ENCODE assay signal across 24 cellular contexts in the genomic region with DNA sequence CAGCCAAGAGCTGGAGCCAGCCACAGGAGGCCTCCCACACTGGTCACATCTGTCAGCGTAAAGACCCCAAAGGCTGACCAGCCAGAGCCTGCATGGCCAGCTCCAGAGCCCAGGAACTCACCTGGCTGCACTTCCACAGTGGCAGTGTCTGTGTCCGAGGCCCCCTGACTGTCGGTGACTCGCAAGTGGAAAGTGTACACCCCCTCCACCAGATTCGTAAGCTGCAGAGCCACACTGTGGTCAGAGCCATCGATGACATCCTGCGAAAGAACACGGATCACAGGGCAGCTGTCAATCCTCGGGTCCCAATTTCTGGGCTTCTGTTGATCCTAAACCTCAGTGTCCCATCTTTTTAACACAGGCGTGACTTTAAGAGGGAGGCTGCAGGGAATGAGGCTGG.
"Had no signal": no experiment of that assay in that cellular context is flagged by ENCODE, and none has a peak within 500 bp of the region (broad histone marks: within the 10 kb centered on the region; RNA-seq: fewer than 3 reads in every experiment).

No MANE protein-coding gene starts in this region.

- H3K36me3 Mint-ChIP-seq: natural killer cell treated with Interleukin-12 subunit alpha and Interleukin-12 subunit beta and Interleukin-15 and Interleukin-18, amount 100 ng/mL, for 72 hours had no signal

- H3K27me3 ChIP-seq: hepatocyte, spleen, upper lobe of left lung, uterus had no signal

- H3K4me2 ChIP-seq: hepatocyte had no signal

- H3K9me3 ChIP-seq: esophagus squamous epithelium, psoas muscle, spleen, tibial artery, upper lobe of left lung, uterus had no signal

- H3K27ac Mint-ChIP-seq: dendritic cell treated with granulocyte-macrophage colony-stimulating factor and Interleukin-4, amounts not matched to agents 40 ng/mL and 50 ng/mL, for 4 days; effector memory CD8-positive, alpha-beta T cell; natural killer cell treated with Interleukin-12 subunit alpha and Interleukin-12 subunit beta and Interleukin-15 and Interleukin-18, amount 100 ng/mL, for 72 hours; stimulated activated memory B cell treated with anti-CD40 and anti-IgM and Interleukin-4, amounts not matched to agents 10 μg/mL and 1 μg/mL and 100 μg/mL, for 72 hours; stimulated activated naive CD8-positive, alpha-beta T cell treated with anti-CD3 and anti-CD28 coated beads, Interleukin-15, Interleukin-2, amounts not matched to agents 100 ng/mL and 50 ng/mL, for 24 hours had no signal

- H2AFZ ChIP-seq: hepatocyte had no signal

- DNase-seq: effector memory CD8-positive, alpha-beta T cell; esophagus squamous epithelium; foreskin fibroblast; head of caudate nucleus; left colon; left ventricle myocardium superior; mesenchymal stem cell; midbrain; psoas muscle; retina; spleen; stimulated activated CD4-positive, alpha-beta T cell treated with anti-CD3 and anti-CD28 coated beads, Interleukin-15, amount 100 ng/mL, for 24 hours; stimulated activated CD4-positive, alpha-beta T cell treated with anti-CD3 and anti-CD28 coated beads, Interleukin-1b, Interleukin-23, amount 100 ng/mL, for 48 hours; stimulated activated CD4-positive, alpha-beta T cell treated with anti-CD3 and anti-CD28 coated beads, Interleukin-4, amount 100 ng/mL, for 24 hours; tibial artery; upper lobe of left lung; uterus had no signal

- H3K4me3 Mint-ChIP-seq: dendritic cell treated with granulocyte-macrophage colony-stimulating factor and Interleukin-4, amounts not matched to agents 40 ng/mL and 50 ng/mL, for 4 days; effector memory CD8-positive, alpha-beta T cell; natural killer cell treated with Interleukin-12 subunit alpha and Interleukin-12 subunit beta and Interleukin-15 and Interleukin-18, amount 100 ng/mL, for 72 hours; stimulated activated memory B cell treated with anti-CD40 and anti-IgM and Interleukin-4, amounts not matched to agents 10 μg/mL and 1 μg/mL and 100 μg/mL, for 72 hours; stimulated activated naive CD8-positive, alpha-beta T cell treated with anti-CD3 and anti-CD28 coated beads, Interleukin-15, Interleukin-2, amounts not matched to agents 100 ng/mL and 50 ng/mL, for 24 hours had no signal

- H3K79me2 ChIP-seq: hepatocyte had no signal

- H3K36me3 ChIP-seq: esophagus squamous epithelium, spleen, tibial artery, upper lobe of left lung, uterus had no signal

- H3K27ac ChIP-seq: esophagus squamous epithelium, hepatocyte, psoas muscle, spleen, tibial artery, upper lobe of left lung, uterus had no signal

- H3K9me3 Mint-ChIP-seq: dendritic cell treated with granulocyte-macrophage colony-stimulating factor and Interleukin-4, amounts not matched to agents 40 ng/mL and 50 ng/mL, for 4 days; effector memory CD8-positive, alpha-beta T cell; natural killer cell treated with Interleukin-12 subunit alpha and Interleukin-12 subunit beta and Interleukin-15 and Interleukin-18, amount 100 ng/mL, for 72 hours; stimulated activated memory B cell treated with anti-CD40 and anti-IgM and Interleukin-4, amounts not matched to agents 10 μg/mL and 1 μg/mL and 100 μg/mL, for 72 hours; stimulated activated naive CD8-positive, alpha-beta T cell treated with anti-CD3 and anti-CD28 coated beads, Interleukin-15, Interleukin-2, amounts not matched to agents 100 ng/mL and 50 ng/mL, for 24 hours had no signal

- H3K4me3 ChIP-seq: esophagus squamous epithelium, hepatocyte, lung, psoas muscle, spleen, tibial artery, upper lobe of left lung, uterus had no signal

- H3K4me1 Mint-ChIP-seq: stimulated activated memory B cell treated with anti-CD40 and anti-IgM and Interleukin-4, amounts not matched to agents 10 μg/mL and 1 μg/mL and 100 μg/mL, for 72 hours had no signal

- H3K4me1 ChIP-seq: esophagus squamous epithelium, psoas muscle, spleen, tibial artery, upper lobe of left lung, uterus had no signal

- ATAC-seq: effector memory CD8-positive, alpha-beta T cell; left colon; left ventricle myocardium superior; natural killer cell treated with Interleukin-12 subunit alpha and Interleukin-12 subunit beta and Interleukin-15 and Interleukin-18, amount 100 ng/mL, for 72 hours; psoas muscle; sciatic nerve; stimulated activated memory B cell treated with anti-CD40 and anti-IgM and Interleukin-4, amounts not matched to agents 10 μg/mL and 1 μg/mL and 100 μg/mL, for 72 hours had no signal

- H3K27me3 Mint-ChIP-seq: stimulated activated memory B cell treated with anti-CD40 and anti-IgM and Interleukin-4, amounts not matched to agents 10 μg/mL and 1 μg/mL and 100 μg/mL, for 72 hours; stimulated activated naive CD8-positive, alpha-beta T cell treated with anti-CD3 and anti-CD28 coated beads, Interleukin-15, Interleukin-2, amounts not matched to agents 100 ng/mL and 50 ng/mL, for 24 hours had no signal
